In the genomic region with DNA sequence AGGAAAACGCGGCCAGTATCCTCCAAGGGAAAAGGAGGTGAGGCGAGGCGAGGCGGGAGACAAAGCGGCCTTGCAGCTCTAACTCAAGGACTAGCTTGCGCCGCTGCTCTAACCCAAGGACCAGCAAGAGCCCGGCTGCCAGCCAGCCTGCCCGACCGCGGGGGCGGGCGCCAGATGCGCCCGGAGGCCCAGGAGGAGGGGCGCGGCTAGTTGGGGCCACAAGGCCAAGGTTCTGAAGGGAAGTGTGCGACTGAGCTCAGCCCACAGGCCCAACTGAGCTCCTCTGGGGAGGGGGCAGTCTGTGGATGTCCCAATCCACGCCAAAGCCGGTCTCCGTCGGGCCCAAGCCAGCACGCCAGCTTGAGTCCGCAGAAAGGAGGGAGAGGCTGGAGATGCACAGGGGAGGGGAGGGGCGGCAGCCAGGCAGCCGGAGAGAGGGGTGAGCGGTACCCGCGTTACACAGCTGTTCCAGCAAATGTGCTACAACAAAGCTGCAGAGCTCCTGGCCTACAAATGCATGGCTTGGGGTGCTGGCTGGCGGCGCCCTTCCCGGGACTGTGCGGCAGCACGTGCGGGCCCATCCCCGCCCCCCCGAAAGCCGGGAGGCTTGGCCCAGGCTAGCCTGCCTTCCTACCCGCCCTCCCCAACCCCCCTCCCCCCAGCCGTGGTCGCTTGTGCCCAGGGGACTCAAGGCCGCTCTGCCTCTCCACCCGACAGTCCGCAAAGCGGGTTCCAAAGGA, we compare ENCODE assay signal across 8 cellular contexts. TPM values are rescaled to one million over a fixed set of nuclear protein-coding genes. Genes with fewer than 3 reads are reported as not detected.
A peak's percentile ranks its signal among the peaks of the same experiment; 100 is the strongest.
DNase-seq lines count a peak whose midpoint lies in the region; ATAC-seq and TF ChIP-seq lines count a peak whose summit lies in the region.

No MANE protein-coding gene starts in this region.

- H3K36me3 ChIP-seq in BE2C: no peaks in the 10 kb centered on the region; the same call in 1 of the 2 replicates
- H3K36me3 ChIP-seq in left lung: no peaks in the 10 kb centered on the region

- H3K4me1 ChIP-seq in BE2C (peaks cover 3% of the 10 kb centered on the region; the same call in 1 of the 2 replicates), left lung (peaks cover 9 to 10% of the 10 kb centered on the region in 2 donors)

- H3K9me3 ChIP-seq in BE2C: no peaks in the 10 kb centered on the region
- H3K9me3 ChIP-seq in left lung: no peaks in the 10 kb centered on the region

- peak; percentile 14 for ATAC-seq in GM18909 (IDR thresholded peaks at IDR 0.05; ENCODE audit: poor library complexity, unreplicated experiment)
- ATAC-seq in HG03432 (IDR thresholded peaks at IDR 0.05; ENCODE audit: unreplicated experiment): peak; percentile 15
- ATAC-seq in left lung: peak; percentile 31

- intact Hi-C loops in left lung (cut with DNase I): no loop called here

- peak overlapping the region; percentile 86 to 94 for H3K27ac ChIP-seq in coronary artery
- peak overlapping the region; percentile 79 to 84 for H3K27ac ChIP-seq in left lung

- no peak for TF ChIP-seq CTCF in BE2C (IDR thresholded peaks at IDR 0.05; ENCODE audit: low read depth, low read length)
- no peak for TF ChIP-seq CTCF in coronary artery (IDR thresholded peaks at IDR 0.05)
- TF ChIP-seq CTCF in left lung (IDR thresholded peaks at IDR 0.05): no peak

- DNase-seq in BE2C: peak; percentile 45
- peak; percentile 31 for DNase-seq in SW480 (ENCODE audit: low spot score)
- peak; percentile 75 for DNase-seq in coronary artery (ENCODE audit: low spot score)
- DNase-seq in left lung: peak; percentile 46 to 63
- DNase-seq in stimulated activated CD4-positive, alpha-beta T cell treated with anti-CD3 and anti-CD28 coated beads, TNF-alpha, amount 100 ng/mL, for 48 hours (ENCODE audit: low read depth in 3 of 3): peak in 2 of 3 donors; percentile 0 to 6
- no peak for DNase-seq in NCI-H1930 (lab: John Stamatoyannopoulos, UW)

- peak overlapping the region; percentile 65 for H3K4me3 ChIP-seq in BE2C (ENCODE audit: low read depth, low read length)
- H3K4me3 ChIP-seq in coronary artery: peak overlapping the region; percentile 84
- peak overlapping the region; percentile 46 to 59 for H3K4me3 ChIP-seq in left lung

- H3K27me3 ChIP-seq in BE2C (no peaks in the 10 kb centered on the region), left lung (no peaks in the 10 kb centered on the region)

RNA-seq across cellular contexts. Expression of a gene that starts 0.6 kb away (rescaled TPM):
- polyA plus RNA-seq in BE2C (2012; ENCODE audit: insufficient read depth, insufficient read length, low read depth): 2.9 TPM
- total RNA-seq in left lung: 1 to 10 TPM; 3.8 to 4.0 TPM

RNA-seq across cellular contexts. Expression of a gene that starts 25.5 kb away (rescaled TPM):
- polyA plus RNA-seq in BE2C (2012; ENCODE audit: insufficient read depth, insufficient read length, low read depth): 2.9 TPM
- under 1 TPM in 1 of 2 donors, not detected in 1; 0.20 TPM for total RNA-seq in left lung

Comparison
In these comparisons a context has a peak if more than half of its experiments do, and no peak if none do; other contexts are left out.
1. DNase-seq: peak in BE2C (single experiment), SW480 (single experiment), coronary artery (single experiment), left lung (2 of 2) and stimulated activated CD4-positive, alpha-beta T cell treated with anti-CD3 and anti-CD28 coated beads, TNF-alpha, amount 100 ng/mL, for 48 hours (2 of 3); none in NCI-H1930 (0 of 2).
2. Peak in every context shown above with its lines, with median percentiles within 50 percentile points of each other: H3K4me3 ChIP-seq and ATAC-seq.